ENCODE assay signal across 1 cellular context in genomic region chr5:135229679-135230132, GRCh38.
A peak's percentile ranks its signal among the peaks of the same experiment; 100 is the strongest.
TF ChIP-seq lines count a peak whose summit lies in the region.

No MANE protein-coding gene starts in this region.

TF ChIP-seq in HepG2, 621 proteins besides CTCF, POLR2A, EP300 and RAD21 (continued from another document and continues in another):
- TF ChIP-seq HIC2 (CRISPR knock-in tag; IDR thresholded peaks at IDR 0.05; ENCODE audit: low read depth) (peak; percentile 94), ATRX (CRISPR knock-in tag; IDR thresholded peaks at IDR 0.05; ENCODE audit: borderline replicate concordance) (no peak), RCOR2 (CRISPR knock-in tag; IDR thresholded peaks at IDR 0.05) (peak; percentile 25; the same call in 1 of the 2 replicates), ZNF331 (CRISPR knock-in tag; IDR thresholded peaks at IDR 0.05) (peak; percentile 55; the same call in 1 of the 2 replicates), TSC22D2 (CRISPR knock-in tag; IDR thresholded peaks at IDR 0.05; ENCODE audit: borderline replicate concordance) (no peak), SP4 (CRISPR knock-in tag; IDR thresholded peaks at IDR 0.05) (no peak), RXRB (CRISPR knock-in tag; IDR thresholded peaks at IDR 0.05; ENCODE audit: borderline replicate concordance) (peak; percentile 71; the same call in 1 of the 2 replicates), ZNF350 (CRISPR knock-in tag; IDR thresholded peaks at IDR 0.05; ENCODE audit: borderline replicate concordance, low read depth) (peak; percentile 34; the same call in 1 of the 2 replicates), CHD2 (IDR thresholded peaks at IDR 0.05; ENCODE audit: low read depth, low read length) (no peak), ZNF724P (CRISPR knock-in tag; IDR thresholded peaks at IDR 0.05; ENCODE audit: borderline replicate concordance) (no peak), NFKBIZ (CRISPR knock-in tag; IDR thresholded peaks at IDR 0.05) (no peak), ZNF10 (CRISPR knock-in tag; IDR thresholded peaks at IDR 0.05; ENCODE audit: borderline replicate concordance, low read depth) (no peak), HOXA5 (CRISPR knock-in tag; IDR thresholded peaks at IDR 0.05) (peak; percentile 37; the same call in 1 of the 2 replicates), ZNF263 (CRISPR knock-in tag; IDR thresholded peaks at IDR 0.05) (no peak), ZNF121 (CRISPR knock-in tag; IDR thresholded peaks at IDR 0.05) (0 out of 2 replicates have a peak, but pooled peaks have one; percentile 10), ZNF879 (CRISPR knock-in tag; IDR thresholded peaks at IDR 0.05) (no peak), ZNF619 (CRISPR knock-in tag; IDR thresholded peaks at IDR 0.05) (peak; percentile 72; the same call in 1 of the 2 replicates), EEA1 (CRISPR knock-in tag; IDR thresholded peaks at IDR 0.05; ENCODE audit: borderline replicate concordance) (no peak), CEBPG (CRISPR knock-in tag; IDR thresholded peaks at IDR 0.05) (peak; percentile 49; the same call in 1 of the 2 replicates), SALL1 (CRISPR knock-in tag; IDR thresholded peaks at IDR 0.05) (peak; percentile 83), THAP11 (CRISPR knock-in tag; IDR thresholded peaks at IDR 0.05) (peak; percentile 40; the same call in 1 of the 2 replicates), ATF6 (CRISPR knock-in tag; conservative IDR thresholded peaks at IDR 0.05) (no peak), ZNF569 (CRISPR knock-in tag; IDR thresholded peaks at IDR 0.05; ENCODE audit: borderline replicate concordance) (no peak), ZNF24 (IDR thresholded peaks at IDR 0.05) (0 out of 2 replicates have a peak, but pooled peaks have one; percentile 41), ZKSCAN1 (IDR thresholded peaks at IDR 0.05; ENCODE audit: low read length) (no peak), TBL1XR1 (IDR thresholded peaks at IDR 0.05; ENCODE audit: borderline replicate concordance, low read length, partially characterized antibody) (no peak), ZNF709 (CRISPR knock-in tag; IDR thresholded peaks at IDR 0.05) (0 out of 2 replicates have a peak, but pooled peaks have one; percentile 32), ELF3 (CRISPR knock-in tag; IDR thresholded peaks at IDR 0.05) (peak; percentile 70), NR2F2 (IDR thresholded peaks at IDR 0.05; ENCODE audit: borderline replicate concordance, low read depth) (no peak), ARID5B (CRISPR knock-in tag; IDR thresholded peaks at IDR 0.05) (peak; percentile 75), PRMT3 (CRISPR knock-in tag; IDR thresholded peaks at IDR 0.05; ENCODE audit: borderline replicate concordance, low read depth) (no peak), KMT2B (CRISPR knock-in tag; IDR thresholded peaks at IDR 0.05) (no peak), PRDM10 (CRISPR knock-in tag; IDR thresholded peaks at IDR 0.05; ENCODE audit: low read depth) (0 out of 2 replicates have a peak, but pooled peaks have one; percentile 58), ZNF329 (CRISPR knock-in tag; IDR thresholded peaks at IDR 0.05; ENCODE audit: low read depth) (no peak), ZNF335 (CRISPR knock-in tag; IDR thresholded peaks at IDR 0.05) (no peak)
- TF ChIP-seq, protein P1, sequence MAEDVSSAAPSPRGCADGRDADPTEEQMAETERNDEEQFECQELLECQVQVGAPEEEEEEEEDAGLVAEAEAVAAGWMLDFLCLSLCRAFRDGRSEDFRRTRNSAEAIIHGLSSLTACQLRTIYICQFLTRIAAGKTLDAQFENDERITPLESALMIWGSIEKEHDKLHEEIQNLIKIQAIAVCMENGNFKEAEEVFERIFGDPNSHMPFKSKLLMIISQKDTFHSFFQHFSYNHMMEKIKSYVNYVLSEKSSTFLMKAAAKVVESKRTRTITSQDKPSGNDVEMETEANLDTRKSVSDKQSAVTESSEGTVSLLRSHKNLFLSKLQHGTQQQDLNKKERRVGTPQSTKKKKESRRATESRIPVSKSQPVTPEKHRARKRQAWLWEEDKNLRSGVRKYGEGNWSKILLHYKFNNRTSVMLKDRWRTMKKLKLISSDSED (CRISPR knock-in tag; IDR thresholded peaks at IDR 0.05): no peak
- TF ChIP-seq, protein P2, sequence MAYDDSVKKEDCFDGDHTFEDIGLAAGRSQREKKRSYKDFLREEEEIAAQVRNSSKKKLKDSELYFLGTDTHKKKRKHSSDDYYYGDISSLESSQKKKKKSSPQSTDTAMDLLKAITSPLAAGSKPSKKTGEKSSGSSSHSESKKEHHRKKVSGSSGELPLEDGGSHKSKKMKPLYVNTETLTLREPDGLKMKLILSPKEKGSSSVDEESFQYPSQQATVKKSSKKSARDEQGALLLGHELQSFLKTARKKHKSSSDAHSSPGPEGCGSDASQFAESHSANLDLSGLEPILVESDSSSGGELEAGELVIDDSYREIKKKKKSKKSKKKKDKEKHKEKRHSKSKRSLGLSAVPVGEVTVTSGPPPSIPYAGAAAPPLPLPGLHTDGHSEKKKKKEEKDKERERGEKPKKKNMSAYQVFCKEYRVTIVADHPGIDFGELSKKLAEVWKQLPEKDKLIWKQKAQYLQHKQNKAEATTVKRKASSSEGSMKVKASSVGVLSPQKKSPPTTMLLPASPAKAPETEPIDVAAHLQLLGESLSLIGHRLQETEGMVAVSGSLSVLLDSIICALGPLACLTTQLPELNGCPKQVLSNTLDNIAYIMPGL (CRISPR knock-in tag; IDR thresholded peaks at IDR 0.05; ENCODE audit: borderline replicate concordance in 1 of 2, low read depth in 1 of 2): no peak
- TF ChIP-seq, protein P3, sequence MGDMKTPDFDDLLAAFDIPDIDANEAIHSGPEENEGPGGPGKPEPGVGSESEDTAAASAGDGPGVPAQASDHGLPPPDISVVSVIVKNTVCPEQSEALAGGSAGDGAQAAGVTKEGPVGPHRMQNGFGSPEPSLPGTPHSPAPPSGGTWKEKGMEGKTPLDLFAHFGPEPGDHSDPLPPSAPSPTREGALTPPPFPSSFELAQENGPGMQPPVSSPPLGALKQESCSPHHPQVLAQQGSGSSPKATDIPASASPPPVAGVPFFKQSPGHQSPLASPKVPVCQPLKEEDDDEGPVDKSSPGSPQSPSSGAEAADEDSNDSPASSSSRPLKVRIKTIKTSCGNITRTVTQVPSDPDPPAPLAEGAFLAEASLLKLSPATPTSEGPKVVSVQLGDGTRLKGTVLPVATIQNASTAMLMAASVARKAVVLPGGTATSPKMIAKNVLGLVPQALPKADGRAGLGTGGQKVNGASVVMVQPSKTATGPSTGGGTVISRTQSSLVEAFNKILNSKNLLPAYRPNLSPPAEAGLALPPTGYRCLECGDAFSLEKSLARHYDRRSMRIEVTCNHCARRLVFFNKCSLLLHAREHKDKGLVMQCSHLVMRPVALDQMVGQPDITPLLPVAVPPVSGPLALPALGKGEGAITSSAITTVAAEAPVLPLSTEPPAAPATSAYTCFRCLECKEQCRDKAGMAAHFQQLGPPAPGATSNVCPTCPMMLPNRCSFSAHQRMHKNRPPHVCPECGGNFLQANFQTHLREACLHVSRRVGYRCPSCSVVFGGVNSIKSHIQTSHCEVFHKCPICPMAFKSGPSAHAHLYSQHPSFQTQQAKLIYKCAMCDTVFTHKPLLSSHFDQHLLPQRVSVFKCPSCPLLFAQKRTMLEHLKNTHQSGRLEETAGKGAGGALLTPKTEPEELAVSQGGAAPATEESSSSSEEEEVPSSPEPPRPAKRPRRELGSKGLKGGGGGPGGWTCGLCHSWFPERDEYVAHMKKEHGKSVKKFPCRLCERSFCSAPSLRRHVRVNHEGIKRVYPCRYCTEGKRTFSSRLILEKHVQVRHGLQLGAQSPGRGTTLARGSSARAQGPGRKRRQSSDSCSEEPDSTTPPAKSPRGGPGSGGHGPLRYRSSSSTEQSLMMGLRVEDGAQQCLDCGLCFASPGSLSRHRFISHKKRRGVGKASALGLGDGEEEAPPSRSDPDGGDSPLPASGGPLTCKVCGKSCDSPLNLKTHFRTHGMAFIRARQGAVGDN (CRISPR knock-in tag; IDR thresholded peaks at IDR 0.05): peak; percentile 80
- TF ChIP-seq, protein P4, sequence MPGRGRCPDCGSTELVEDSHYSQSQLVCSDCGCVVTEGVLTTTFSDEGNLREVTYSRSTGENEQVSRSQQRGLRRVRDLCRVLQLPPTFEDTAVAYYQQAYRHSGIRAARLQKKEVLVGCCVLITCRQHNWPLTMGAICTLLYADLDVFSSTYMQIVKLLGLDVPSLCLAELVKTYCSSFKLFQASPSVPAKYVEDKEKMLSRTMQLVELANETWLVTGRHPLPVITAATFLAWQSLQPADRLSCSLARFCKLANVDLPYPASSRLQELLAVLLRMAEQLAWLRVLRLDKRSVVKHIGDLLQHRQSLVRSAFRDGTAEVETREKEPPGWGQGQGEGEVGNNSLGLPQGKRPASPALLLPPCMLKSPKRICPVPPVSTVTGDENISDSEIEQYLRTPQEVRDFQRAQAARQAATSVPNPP (CRISPR knock-in tag; IDR thresholded peaks at IDR 0.05): no peak
- TF ChIP-seq, protein P5, sequence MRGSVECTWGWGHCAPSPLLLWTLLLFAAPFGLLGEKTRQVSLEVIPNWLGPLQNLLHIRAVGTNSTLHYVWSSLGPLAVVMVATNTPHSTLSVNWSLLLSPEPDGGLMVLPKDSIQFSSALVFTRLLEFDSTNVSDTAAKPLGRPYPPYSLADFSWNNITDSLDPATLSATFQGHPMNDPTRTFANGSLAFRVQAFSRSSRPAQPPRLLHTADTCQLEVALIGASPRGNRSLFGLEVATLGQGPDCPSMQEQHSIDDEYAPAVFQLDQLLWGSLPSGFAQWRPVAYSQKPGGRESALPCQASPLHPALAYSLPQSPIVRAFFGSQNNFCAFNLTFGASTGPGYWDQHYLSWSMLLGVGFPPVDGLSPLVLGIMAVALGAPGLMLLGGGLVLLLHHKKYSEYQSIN (CRISPR knock-in tag; IDR thresholded peaks at IDR 0.05; ENCODE audit: borderline replicate concordance): no peak
